Comparison of ENCODE assay signal across 21 cellular contexts in the genomic region with DNA sequence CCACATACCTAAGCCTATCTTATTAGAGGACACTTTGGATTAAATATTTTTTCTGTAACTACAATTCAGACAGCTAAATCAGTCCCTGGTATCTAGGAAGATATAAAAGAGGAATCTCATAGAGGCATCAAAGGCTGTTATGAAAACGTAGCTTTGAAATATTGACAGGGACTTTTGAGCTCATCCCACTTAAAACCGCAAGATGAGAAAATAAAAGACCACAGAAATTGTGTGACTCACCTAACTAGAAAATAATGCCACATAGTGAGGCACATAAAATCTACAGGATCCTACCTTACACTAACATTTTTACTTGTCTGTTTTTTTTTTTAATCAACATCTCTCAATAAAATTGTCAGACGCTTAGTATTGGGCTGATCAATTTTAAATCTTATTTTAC.
DNase-seq lines count a peak whose midpoint lies in the region; ATAC-seq, FAIRE-seq and TF ChIP-seq lines count a peak whose summit lies in the region.
"Had no signal": no experiment of that assay in that cellular context is flagged by ENCODE, and none has a peak within 500 bp of the region (broad histone marks: within the 10 kb centered on the region; RNA-seq: fewer than 3 reads in every experiment).

No MANE protein-coding gene starts in this region.

- H3K27me3 Mint-ChIP-seq in glutamatergic neuron (ENCODE audit: unreplicated experiment): no peaks in the 10 kb centered on the region
- H3K27me3 Mint-ChIP-seq: CD4-positive, alpha-beta T cell had no signal

- no peaks in the 10 kb centered on the region for H3K9me3 Mint-ChIP-seq in glutamatergic neuron (ENCODE audit: unreplicated experiment)

- ATAC-seq in GM21619 (IDR thresholded peaks at IDR 0.05; ENCODE audit: unreplicated experiment): no peak
- ATAC-seq: GM12878, K562 had no signal

- no peaks in the 10 kb centered on the region for H3K4me1 Mint-ChIP-seq in glutamatergic neuron (ENCODE audit: low read depth, unreplicated experiment)

- TF ChIP-seq CTCF in glutamatergic neuron (IDR thresholded peaks at IDR 0.05; ENCODE audit: partially characterized antibody, unreplicated experiment): no peak

- H3K27ac Mint-ChIP-seq in glutamatergic neuron (ENCODE audit: unreplicated experiment): no peak overlapping the region
- H3K27ac Mint-ChIP-seq: CD4-positive, alpha-beta T cell had no signal

- no peak overlapping the region for H3K4me3 Mint-ChIP-seq in glutamatergic neuron (ENCODE audit: unreplicated experiment)
- H3K4me3 Mint-ChIP-seq: CD4-positive, alpha-beta T cell had no signal

- FAIRE-seq in RCC 7860 (lab: Jason Lieb, UNC): no peak
- FAIRE-seq: A204.1, GM12878, H54, HTR-8/SVneo, K562 had no signal

- peak; percentile 29 for DNase-seq in A172 (ENCODE audit: low spot score)
- peak; percentile 28 for DNase-seq in Daoy (ENCODE audit: low read depth)
- DNase-seq in M059J (ENCODE audit: low read depth): peak; percentile 13
- DNase-seq in RCC 7860 (ENCODE audit: low spot score): peak; percentile 6
- DNase-seq in NCI-H510A (lab: John Stamatoyannopoulos, UW): no peak
- no peak for DNase-seq in glutamatergic neuron
- DNase-seq in ecto neural progenitor cell (ENCODE audit: low spot score): no peak
- DNase-seq: ACHN; Calu3; CD4-positive, alpha-beta T cell; DMS79 treated with DMSO at 0.1 percent for 48 hours; EL; GM23248; HCEC 1CT; IMR-90 had no signal

- no peaks in the 10 kb centered on the region for H3K36me3 Mint-ChIP-seq in glutamatergic neuron (ENCODE audit: unreplicated experiment)

Comparison
In these comparisons a context has a peak if more than half of its experiments do, and no peak if none do; other contexts are left out.
1. DNase-seq: peak in A172 (single experiment), Daoy (single experiment), M059J (single experiment) and RCC 7860 (single experiment); none in NCI-H510A (single experiment), glutamatergic neuron (single experiment) and ecto neural progenitor cell (single experiment).